In the genomic region with DNA sequence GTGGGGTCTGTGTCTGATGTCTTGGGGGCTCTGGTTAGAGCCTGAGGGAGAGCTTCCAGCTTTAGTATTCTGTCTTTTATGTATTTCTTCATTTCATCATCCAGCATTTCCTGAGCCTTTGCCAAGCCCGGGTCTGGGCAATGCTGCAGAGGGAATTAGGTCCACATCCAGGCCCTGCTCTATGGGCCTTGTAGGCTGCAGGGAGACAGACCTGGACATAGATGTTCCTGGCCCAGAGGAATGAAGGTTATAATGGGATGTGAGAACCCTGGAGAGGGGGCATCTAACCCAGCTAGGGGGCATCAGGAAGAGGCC, we compare ENCODE assay signal across 1 cellular context.
TF ChIP-seq lines count a peak whose summit lies in the region.

No MANE protein-coding gene starts in this region.

TF ChIP-seq in WTC11, 78 proteins besides CTCF, POLR2A, EP300 and RAD21 (continued from another document):
- TF ChIP-seq, protein P1, sequence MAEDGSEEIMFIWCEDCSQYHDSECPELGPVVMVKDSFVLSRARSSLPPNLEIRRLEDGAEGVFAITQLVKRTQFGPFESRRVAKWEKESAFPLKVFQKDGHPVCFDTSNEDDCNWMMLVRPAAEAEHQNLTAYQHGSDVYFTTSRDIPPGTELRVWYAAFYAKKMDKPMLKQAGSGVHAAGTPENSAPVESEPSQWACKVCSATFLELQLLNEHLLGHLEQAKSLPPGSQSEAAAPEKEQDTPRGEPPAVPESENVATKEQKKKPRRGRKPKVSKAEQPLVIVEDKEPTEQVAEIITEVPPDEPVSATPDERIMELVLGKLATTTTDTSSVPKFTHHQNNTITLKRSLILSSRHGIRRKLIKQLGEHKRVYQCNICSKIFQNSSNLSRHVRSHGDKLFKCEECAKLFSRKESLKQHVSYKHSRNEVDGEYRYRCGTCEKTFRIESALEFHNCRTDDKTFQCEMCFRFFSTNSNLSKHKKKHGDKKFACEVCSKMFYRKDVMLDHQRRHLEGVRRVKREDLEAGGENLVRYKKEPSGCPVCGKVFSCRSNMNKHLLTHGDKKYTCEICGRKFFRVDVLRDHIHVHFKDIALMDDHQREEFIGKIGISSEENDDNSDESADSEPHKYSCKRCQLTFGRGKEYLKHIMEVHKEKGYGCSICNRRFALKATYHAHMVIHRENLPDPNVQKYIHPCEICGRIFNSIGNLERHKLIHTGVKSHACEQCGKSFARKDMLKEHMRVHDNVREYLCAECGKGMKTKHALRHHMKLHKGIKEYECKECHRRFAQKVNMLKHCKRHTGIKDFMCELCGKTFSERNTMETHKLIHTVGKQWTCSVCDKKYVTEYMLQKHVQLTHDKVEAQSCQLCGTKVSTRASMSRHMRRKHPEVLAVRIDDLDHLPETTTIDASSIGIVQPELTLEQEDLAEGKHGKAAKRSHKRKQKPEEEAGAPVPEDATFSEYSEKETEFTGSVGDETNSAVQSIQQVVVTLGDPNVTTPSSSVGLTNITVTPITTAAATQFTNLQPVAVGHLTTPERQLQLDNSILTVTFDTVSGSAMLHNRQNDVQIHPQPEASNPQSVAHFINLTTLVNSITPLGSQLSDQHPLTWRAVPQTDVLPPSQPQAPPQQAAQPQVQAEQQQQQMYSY (CRISPR knock-in tag; IDR thresholded peaks at IDR 0.05), result no peak
- TF ChIP-seq, protein P2, sequence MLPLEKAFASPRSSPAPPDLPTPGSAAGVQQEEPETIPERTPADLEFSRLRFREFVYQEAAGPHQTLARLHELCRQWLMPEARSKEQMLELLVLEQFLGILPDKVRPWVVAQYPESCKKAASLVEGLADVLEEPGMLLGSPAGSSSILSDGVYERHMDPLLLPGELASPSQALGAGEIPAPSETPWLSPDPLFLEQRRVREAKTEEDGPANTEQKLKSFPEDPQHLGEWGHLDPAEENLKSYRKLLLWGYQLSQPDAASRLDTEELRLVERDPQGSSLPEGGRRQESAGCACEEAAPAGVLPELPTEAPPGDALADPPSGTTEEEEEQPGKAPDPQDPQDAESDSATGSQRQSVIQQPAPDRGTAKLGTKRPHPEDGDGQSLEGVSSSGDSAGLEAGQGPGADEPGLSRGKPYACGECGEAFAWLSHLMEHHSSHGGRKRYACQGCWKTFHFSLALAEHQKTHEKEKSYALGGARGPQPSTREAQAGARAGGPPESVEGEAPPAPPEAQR (CRISPR knock-in tag; IDR thresholded peaks at IDR 0.05), result no peak
- TF ChIP-seq ZNF416 (CRISPR knock-in tag; IDR thresholded peaks at IDR 0.05), result no peak
- TF ChIP-seq CREM (CRISPR knock-in tag; IDR thresholded peaks at IDR 0.05), result no peak
- no peak for TF ChIP-seq NFYB (CRISPR knock-in tag; conservative IDR thresholded peaks at IDR 0.05; ENCODE audit: low read depth)
- TF ChIP-seq MYBL2 (CRISPR knock-in tag; IDR thresholded peaks at IDR 0.05), result no peak
- TF ChIP-seq, protein P3, sequence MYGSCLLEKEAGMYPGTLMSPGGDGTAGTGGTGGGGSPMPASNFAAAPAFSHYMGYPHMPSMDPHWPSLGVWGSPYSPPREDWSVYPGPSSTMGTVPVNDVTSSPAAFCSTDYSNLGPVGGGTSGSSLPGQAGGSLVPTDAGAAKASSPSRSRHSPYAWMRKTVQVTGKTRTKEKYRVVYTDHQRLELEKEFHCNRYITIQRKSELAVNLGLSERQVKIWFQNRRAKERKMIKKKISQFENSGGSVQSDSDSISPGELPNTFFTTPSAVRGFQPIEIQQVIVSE (CRISPR knock-in tag; IDR thresholded peaks at IDR 0.05; ENCODE audit: borderline replicate concordance), result no peak
- TF ChIP-seq TEAD4 (CRISPR knock-in tag; IDR thresholded peaks at IDR 0.05), result no peak
- TF ChIP-seq TCF7 (CRISPR knock-in tag; IDR thresholded peaks at IDR 0.05; ENCODE audit: low read depth), result no peak
- TF ChIP-seq ZNF263 (CRISPR knock-in tag; IDR thresholded peaks at IDR 0.05; ENCODE audit: low read depth), result no peak
- TF ChIP-seq, protein P4, sequence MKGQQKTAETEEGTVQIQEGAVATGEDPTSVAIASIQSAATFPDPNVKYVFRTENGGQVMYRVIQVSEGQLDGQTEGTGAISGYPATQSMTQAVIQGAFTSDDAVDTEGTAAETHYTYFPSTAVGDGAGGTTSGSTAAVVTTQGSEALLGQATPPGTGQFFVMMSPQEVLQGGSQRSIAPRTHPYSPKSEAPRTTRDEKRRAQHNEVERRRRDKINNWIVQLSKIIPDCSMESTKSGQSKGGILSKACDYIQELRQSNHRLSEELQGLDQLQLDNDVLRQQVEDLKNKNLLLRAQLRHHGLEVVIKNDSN (CRISPR knock-in tag; IDR thresholded peaks at IDR 0.05), result no peak
- no peak for TF ChIP-seq RELA (CRISPR knock-in tag; IDR thresholded peaks at IDR 0.05; ENCODE audit: borderline replicate concordance)
- TF ChIP-seq, protein P5, sequence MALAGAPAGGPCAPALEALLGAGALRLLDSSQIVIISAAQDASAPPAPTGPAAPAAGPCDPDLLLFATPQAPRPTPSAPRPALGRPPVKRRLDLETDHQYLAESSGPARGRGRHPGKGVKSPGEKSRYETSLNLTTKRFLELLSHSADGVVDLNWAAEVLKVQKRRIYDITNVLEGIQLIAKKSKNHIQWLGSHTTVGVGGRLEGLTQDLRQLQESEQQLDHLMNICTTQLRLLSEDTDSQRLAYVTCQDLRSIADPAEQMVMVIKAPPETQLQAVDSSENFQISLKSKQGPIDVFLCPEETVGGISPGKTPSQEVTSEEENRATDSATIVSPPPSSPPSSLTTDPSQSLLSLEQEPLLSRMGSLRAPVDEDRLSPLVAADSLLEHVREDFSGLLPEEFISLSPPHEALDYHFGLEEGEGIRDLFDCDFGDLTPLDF (CRISPR knock-in tag; IDR thresholded peaks at IDR 0.05), result no peak
- no peak for TF ChIP-seq FOXP1 (CRISPR knock-in tag; IDR thresholded peaks at IDR 0.05; ENCODE audit: borderline replicate concordance)
- TF ChIP-seq, protein P6, sequence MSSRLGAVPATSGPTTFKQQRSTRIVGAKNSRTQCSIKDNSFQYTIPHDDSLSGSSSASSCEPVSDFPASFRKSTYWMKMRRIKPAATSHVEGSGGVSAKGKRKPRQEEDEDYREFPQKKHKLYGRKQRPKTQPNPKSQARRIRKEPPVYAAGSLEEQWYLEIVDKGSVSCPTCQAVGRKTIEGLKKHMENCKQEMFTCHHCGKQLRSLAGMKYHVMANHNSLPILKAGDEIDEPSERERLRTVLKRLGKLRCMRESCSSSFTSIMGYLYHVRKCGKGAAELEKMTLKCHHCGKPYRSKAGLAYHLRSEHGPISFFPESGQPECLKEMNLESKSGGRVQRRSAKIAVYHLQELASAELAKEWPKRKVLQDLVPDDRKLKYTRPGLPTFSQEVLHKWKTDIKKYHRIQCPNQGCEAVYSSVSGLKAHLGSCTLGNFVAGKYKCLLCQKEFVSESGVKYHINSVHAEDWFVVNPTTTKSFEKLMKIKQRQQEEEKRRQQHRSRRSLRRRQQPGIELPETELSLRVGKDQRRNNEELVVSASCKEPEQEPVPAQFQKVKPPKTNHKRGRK (CRISPR knock-in tag; IDR thresholded peaks at IDR 0.05; ENCODE audit: borderline replicate concordance), result no peak
